ENCODE assay signal across 9 cellular contexts in the genomic region with DNA sequence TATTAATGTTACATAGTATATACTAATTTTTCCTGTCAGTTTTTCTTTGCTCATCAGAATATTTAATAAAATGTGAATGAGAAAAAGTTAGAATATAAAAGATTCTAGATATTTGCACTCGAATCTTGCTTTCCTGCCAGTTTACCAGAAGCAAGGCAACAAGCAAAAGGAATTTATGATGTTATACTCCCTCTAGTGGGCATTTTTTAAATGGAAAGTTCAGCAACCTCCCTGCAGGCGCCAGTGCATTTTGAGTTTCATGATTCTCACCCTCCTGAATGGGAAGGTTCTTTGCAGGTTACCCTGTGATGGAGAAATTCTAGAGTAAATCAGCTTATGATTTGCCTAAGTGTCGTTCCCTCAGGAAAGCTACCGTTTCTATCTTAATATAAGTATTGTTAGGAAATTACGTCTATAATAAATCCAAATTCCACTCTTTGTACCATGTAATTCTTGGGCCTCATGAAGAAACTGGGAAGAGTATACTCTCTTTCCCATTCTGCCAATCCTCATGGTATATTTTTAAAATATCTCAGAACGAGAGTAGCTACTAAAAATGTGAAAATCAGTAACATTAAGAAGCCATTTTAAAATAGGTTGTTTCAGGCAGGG.
A peak's percentile ranks its signal among the peaks of the same experiment; 100 is the strongest.
DNase-seq lines count a peak whose midpoint lies in the region; ATAC-seq and TF ChIP-seq lines count a peak whose summit lies in the region.
"Had no signal": no experiment of that assay in that cellular context is flagged by ENCODE, and none has a peak within 500 bp of the region (broad histone marks: within the 10 kb centered on the region; RNA-seq: fewer than 3 reads in every experiment).

No MANE protein-coding gene starts in this region.

- intact Hi-C loops in Caco-2 (cut with micrococcal nuclease; ENCODE audit: unreplicated experiment), result loop anchor here (1.0 to 10.0 kb wide), 6 partner anchors 349 to 1357 kb away; a partner anchor contains a TSS
- intact Hi-C loops in left ventricle myocardium superior (cut with micrococcal nuclease), result loop anchor here (10.0 kb wide), 1 partner anchor 493 kb away; no protein-coding TSS in a partner anchor

- POLR2A ChIA-PET in Caco-2 (lab: Charles Lee) (no interaction called here), WTC11 (lab: Charles Lee) (no interaction called here)

- H3K27me3 Mint-ChIP-seq in Caco-2 (ENCODE audit: insufficient read depth, unreplicated experiment) (no peaks in the 10 kb centered on the region), WTC11 (ENCODE audit: low read depth) (peaks cover 19% of the 10 kb centered on the region)

- H3K4me1 Mint-ChIP-seq in Caco-2 (ENCODE audit: low read depth, unreplicated experiment), result no peaks in the 10 kb centered on the region
- peaks cover 20% of the 10 kb centered on the region for H3K4me1 Mint-ChIP-seq in WTC11

- TF ChIP-seq CTCF in Caco-2 (IDR thresholded peaks at IDR 0.05; ENCODE audit: insufficient read depth in 1 of 2, low read depth in 1 of 2, low read length in 1 of 2, severe bottlenecking in 1 of 2, unreplicated experiment in 1 of 2) (peak; percentile 70 to 75), WTC11 (IDR thresholded peaks at IDR 0.05) (peak; percentile 75)

- H3K27me3 ChIP-seq in Caco-2 (replicated peaks; ENCODE audit: control insufficient read depth, insufficient read depth, low read length), result no peaks in the 10 kb centered on the region

- H3K4me1 ChIP-seq in Caco-2, result no peaks in the 10 kb centered on the region

- H3K36me3 ChIP-seq in Caco-2 (ENCODE audit: control insufficient read depth, insufficient read depth, low read length), result no peaks in the 10 kb centered on the region

- H3K27ac Mint-ChIP-seq in Caco-2 (ENCODE audit: unreplicated experiment) (no peak overlapping the region), WTC11 (no peak overlapping the region)

- H3K9me3 ChIP-seq in Caco-2, result no peaks in the 10 kb centered on the region

- no peaks in the 10 kb centered on the region for H3K9me3 Mint-ChIP-seq in Caco-2 (ENCODE audit: unreplicated experiment)
- H3K9me3 Mint-ChIP-seq in WTC11, result no peaks in the 10 kb centered on the region

- H3K4me3 Mint-ChIP-seq in Caco-2 (ENCODE audit: unreplicated experiment), result no peak overlapping the region
- H3K4me3 Mint-ChIP-seq in WTC11, result no peak overlapping the region

- DNase-seq in Caco-2 (peak in 1 of 2 experiments; percentile 64), NCI-H2171 (lab: John Stamatoyannopoulos, UW) (peak; percentile 54), WTC11 (ENCODE audit: low spot score) (no peak), left ventricle myocardium superior (no peak), smooth muscle cell of the brain vasculature (ENCODE audit: low read depth, low spot score) (peak; percentile 33)
- DNase-seq in activated naive CD4-positive, alpha-beta T cell treated with Interleukin-2 at 50 U/mL for 16 hours, result no peak

- no peak overlapping the region for H3K4me3 ChIP-seq in Caco-2 (ENCODE audit: low read depth, low read length)
- H3K4me3 ChIP-seq: skin epidermis had no signal

- CTCF ChIA-PET in Caco-2 (lab: Charles Lee), result no interaction called here
- CTCF ChIA-PET in WTC11 (lab: Charles Lee), result no interaction called here

- no peaks in the 10 kb centered on the region for H3K36me3 Mint-ChIP-seq in Caco-2 (ENCODE audit: insufficient read depth, unreplicated experiment)
- H3K36me3 Mint-ChIP-seq in WTC11, result no peaks in the 10 kb centered on the region

- BruUV-seq in Caco-2 (replicated peaks; lab: Mats Ljungman, UMichigan), result no TSS peak

- ATAC-seq in GM19035 (IDR thresholded peaks at IDR 0.05; ENCODE audit: unreplicated experiment), result peak; percentile 87
- ATAC-seq in HG03175 (IDR thresholded peaks at IDR 0.05; ENCODE audit: unreplicated experiment), result peak; percentile 87
- peak; percentile 65 for ATAC-seq in WTC11
- ATAC-seq in left ventricle myocardium superior, result peak; percentile 52

TF ChIP-seq in WTC11, 78 proteins besides CTCF, POLR2A, EP300 and RAD21:
- TF ChIP-seq ZNF671 (CRISPR knock-in tag; IDR thresholded peaks at IDR 0.05), result no peak
- TF ChIP-seq GRHL2 (CRISPR knock-in tag; IDR thresholded peaks at IDR 0.05; ENCODE audit: insufficient replicate concordance, severe bottlenecking), result no peak
- no peak for TF ChIP-seq TP53 (CRISPR knock-in tag; IDR thresholded peaks at IDR 0.05)
- TF ChIP-seq, protein P1, sequence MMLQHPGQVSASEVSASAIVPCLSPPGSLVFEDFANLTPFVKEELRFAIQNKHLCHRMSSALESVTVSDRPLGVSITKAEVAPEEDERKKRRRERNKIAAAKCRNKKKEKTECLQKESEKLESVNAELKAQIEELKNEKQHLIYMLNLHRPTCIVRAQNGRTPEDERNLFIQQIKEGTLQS (CRISPR knock-in tag; conservative IDR thresholded peaks at IDR 0.05), result no peak
- TF ChIP-seq, protein P2, sequence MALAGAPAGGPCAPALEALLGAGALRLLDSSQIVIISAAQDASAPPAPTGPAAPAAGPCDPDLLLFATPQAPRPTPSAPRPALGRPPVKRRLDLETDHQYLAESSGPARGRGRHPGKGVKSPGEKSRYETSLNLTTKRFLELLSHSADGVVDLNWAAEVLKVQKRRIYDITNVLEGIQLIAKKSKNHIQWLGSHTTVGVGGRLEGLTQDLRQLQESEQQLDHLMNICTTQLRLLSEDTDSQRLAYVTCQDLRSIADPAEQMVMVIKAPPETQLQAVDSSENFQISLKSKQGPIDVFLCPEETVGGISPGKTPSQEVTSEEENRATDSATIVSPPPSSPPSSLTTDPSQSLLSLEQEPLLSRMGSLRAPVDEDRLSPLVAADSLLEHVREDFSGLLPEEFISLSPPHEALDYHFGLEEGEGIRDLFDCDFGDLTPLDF (CRISPR knock-in tag; IDR thresholded peaks at IDR 0.05), result no peak
- TF ChIP-seq MXD4 (CRISPR knock-in tag; IDR thresholded peaks at IDR 0.05; ENCODE audit: borderline replicate concordance), result no peak
TF ChIP-seq in WTC11: peak in this region for 0.

Comparison
In these comparisons a context has a peak if more than half of its experiments do, and no peak if none do; other contexts are left out.
1. DNase-seq: peak in NCI-H2171 (single experiment) and smooth muscle cell of the brain vasculature (single experiment); none in WTC11 (single experiment), left ventricle myocardium superior (single experiment) and activated naive CD4-positive, alpha-beta T cell treated with Interleukin-2 at 50 U/mL for 16 hours (single experiment).
2. Peak in every context shown above with its lines, with median percentiles within 50 percentile points of each other: ATAC-seq.